ENCODE assay signal across 15 cellular contexts in genomic region chr1:53943490-53944043, GRCh38. TPM values are rescaled to one million over a fixed set of nuclear protein-coding genes. Genes with fewer than 3 reads are reported as not detected.
DNase-seq lines count a peak whose midpoint lies in the region; ATAC-seq and TF ChIP-seq lines count a peak whose summit lies in the region.
"Had no signal": no experiment of that assay in that cellular context is flagged by ENCODE, and none has a peak within 500 bp of the region (broad histone marks: within the 10 kb centered on the region; RNA-seq: fewer than 3 reads in every experiment).

No MANE protein-coding gene starts in this region.

- peaks cover 14% of the 10 kb centered on the region for H3K36me3 ChIP-seq in OCI-LY1 (ENCODE audit: insufficient read depth, low read length)

- H3K9ac ChIP-seq in OCI-LY1 (ENCODE audit: low read length) = peak overlapping the region; percentile 97

- peaks cover 39% of the 10 kb centered on the region for H3K4me1 ChIP-seq in OCI-LY1 (ENCODE audit: insufficient read depth, low read length, severe bottlenecking)

- H3K9me3 Mint-ChIP-seq in activated CD4-positive, alpha-beta T cell treated with anti-CD3 and anti-CD28 coated beads, Interleukin-2, amount 10 ng/mL, durations not matched to agents 7 days and 5 days = no peaks in the 10 kb centered on the region
- no peaks in the 10 kb centered on the region for H3K9me3 Mint-ChIP-seq in activated naive CD8-positive, alpha-beta T cell treated with anti-CD3 and anti-CD28 coated beads, Interleukin-2, amount 50 U/mL, for 24 hours
- H3K9me3 Mint-ChIP-seq in nephron progenitor cell = peaks cover 12% of the 10 kb centered on the region

- peak overlapping the region; percentile 100 for H3K4me2 ChIP-seq in OCI-LY1 (ENCODE audit: low read length)

- H2AFZ ChIP-seq in OCI-LY1 (ENCODE audit: low read length) = no peak overlapping the region

- TF ChIP-seq CTCF in OCI-LY1 (IDR thresholded peaks at IDR 0.05; ENCODE audit: low read length) (no peak), nephron progenitor cell (IDR thresholded peaks at IDR 0.05) (no peak)

- no peaks in the 10 kb centered on the region for H3K9me3 ChIP-seq in OCI-LY1 (ENCODE audit: low read length)

- H3F3A ChIP-seq in OCI-LY1 (ENCODE audit: insufficient read depth, low read length) = no peaks in the 10 kb centered on the region

- H4K20me1 ChIP-seq in OCI-LY1 (ENCODE audit: insufficient read depth, low read length) = no peaks in the 10 kb centered on the region

- DNase-seq in activated CD4-positive, alpha-beta T cell treated with anti-CD3 and anti-CD28 coated beads, Interleukin-2, amount 10 ng/mL, durations not matched to agents 7 days and 5 days = no peak
- no peak for DNase-seq in activated CD4-positive, alpha-beta T cell treated with anti-CD3 and anti-CD28 coated beads for 1 hour
- DNase-seq in activated naive CD8-positive, alpha-beta T cell treated with anti-CD3 and anti-CD28 coated beads, Interleukin-2, amount 50 U/mL, for 24 hours = no peak
- DNase-seq in nephron progenitor cell (no peak), NCI-H2227 (lab: John Stamatoyannopoulos, UW; ENCODE audit: unreplicated experiment) (no peak), CD1c-positive myeloid dendritic cell (ENCODE audit: extremely low spot score) (no peak)
- DNase-seq: ACHN; activated effector memory CD4-positive, alpha-beta T cell treated with anti-CD3 and anti-CD28 coated beads, Interleukin-2, amount 50 U/mL, for 16 hours; central memory CD4-positive, alpha-beta T cell; NK-92 treated with Interleukin-12 subunit alpha and Interleukin-12 subunit beta, amount 100 ng/mL, for 24 hours had no signal

- no peaks in the 10 kb centered on the region for H3K9me2 ChIP-seq in OCI-LY1 (ENCODE audit: low read depth, low read length)

- peak overlapping the region; percentile 64 for H3K27ac ChIP-seq in OCI-LY1 (ENCODE audit: low read depth, low read length, poor library complexity, severe bottlenecking)
- H3K27ac ChIP-seq: HL-60 had no signal

- POLR2A ChIA-PET in activated CD4-positive, alpha-beta T cell treated with anti-CD3 and anti-CD28 coated beads, Interleukin-2, amount 10 ng/mL, durations not matched to agents 7 days and 5 days (lab: Charles Lee) = no interaction called here

- H3K4me3 ChIP-seq in OCI-LY1 (ENCODE audit: low read depth, low read length, poor library complexity, severe bottlenecking) = peak overlapping the region; percentile 96

- peaks cover 57% of the 10 kb centered on the region for H3K4me1 Mint-ChIP-seq in activated CD4-positive, alpha-beta T cell treated with anti-CD3 and anti-CD28 coated beads, Interleukin-2, amount 10 ng/mL, durations not matched to agents 7 days and 5 days
- H3K4me1 Mint-ChIP-seq in activated naive CD8-positive, alpha-beta T cell treated with anti-CD3 and anti-CD28 coated beads, Interleukin-2, amount 50 U/mL, for 24 hours = peaks cover 50% of the 10 kb centered on the region
- peaks cover 49% of the 10 kb centered on the region for H3K4me1 Mint-ChIP-seq in nephron progenitor cell

- H3K36me3 Mint-ChIP-seq in activated CD4-positive, alpha-beta T cell treated with anti-CD3 and anti-CD28 coated beads, Interleukin-2, amount 10 ng/mL, durations not matched to agents 7 days and 5 days (ENCODE audit: low read depth) = peaks cover 35% of the 10 kb centered on the region
- H3K36me3 Mint-ChIP-seq in activated naive CD8-positive, alpha-beta T cell treated with anti-CD3 and anti-CD28 coated beads, Interleukin-2, amount 50 U/mL, for 24 hours (ENCODE audit: low read depth) = peaks cover 14% of the 10 kb centered on the region
- H3K36me3 Mint-ChIP-seq in nephron progenitor cell (ENCODE audit: low read depth) = peaks cover 37% of the 10 kb centered on the region

- peak overlapping the region; percentile 98 for H3K4me3 Mint-ChIP-seq in activated CD4-positive, alpha-beta T cell treated with anti-CD3 and anti-CD28 coated beads, Interleukin-2, amount 10 ng/mL, durations not matched to agents 7 days and 5 days
- H3K4me3 Mint-ChIP-seq in activated naive CD8-positive, alpha-beta T cell treated with anti-CD3 and anti-CD28 coated beads, Interleukin-2, amount 50 U/mL, for 24 hours = peak overlapping the region; percentile 98
- H3K4me3 Mint-ChIP-seq in nephron progenitor cell = peak overlapping the region; percentile 75

- no peak for ATAC-seq in activated naive CD8-positive, alpha-beta T cell treated with anti-CD3 and anti-CD28 coated beads, Interleukin-2, amount 50 U/mL, for 24 hours
- ATAC-seq in GM21737 (IDR thresholded peaks at IDR 0.05; ENCODE audit: unreplicated experiment) = no peak

- no peaks in the 10 kb centered on the region for H3K27me3 Mint-ChIP-seq in activated CD4-positive, alpha-beta T cell treated with anti-CD3 and anti-CD28 coated beads, Interleukin-2, amount 10 ng/mL, durations not matched to agents 7 days and 5 days
- H3K27me3 Mint-ChIP-seq in activated naive CD8-positive, alpha-beta T cell treated with anti-CD3 and anti-CD28 coated beads, Interleukin-2, amount 50 U/mL, for 24 hours = no peaks in the 10 kb centered on the region
- H3K27me3 Mint-ChIP-seq in nephron progenitor cell (ENCODE audit: low read depth, poor library complexity) = no peaks in the 10 kb centered on the region

- peaks cover 27% of the 10 kb centered on the region for H3K79me2 ChIP-seq in OCI-LY1 (ENCODE audit: insufficient read depth, low read length)

- CTCF ChIA-PET in activated CD4-positive, alpha-beta T cell treated with anti-CD3 and anti-CD28 coated beads, Interleukin-2, amount 10 ng/mL, durations not matched to agents 7 days and 5 days (lab: Charles Lee) = interaction anchor here (0.9 to 3.7 kb wide), 2 partner anchors 19 to 156 kb away, joined by 3 to 13 read pairs; no protein-coding TSS in a partner anchor

- peak overlapping the region; percentile 39 for H3K27ac Mint-ChIP-seq in activated CD4-positive, alpha-beta T cell treated with anti-CD3 and anti-CD28 coated beads, Interleukin-2, amount 10 ng/mL, durations not matched to agents 7 days and 5 days
- peak overlapping the region; percentile 52 for H3K27ac Mint-ChIP-seq in activated naive CD8-positive, alpha-beta T cell treated with anti-CD3 and anti-CD28 coated beads, Interleukin-2, amount 50 U/mL, for 24 hours
- H3K27ac Mint-ChIP-seq in nephron progenitor cell = peak overlapping the region; percentile 7

- no peaks in the 10 kb centered on the region for H3K27me3 ChIP-seq in OCI-LY1 (ENCODE audit: insufficient read depth, low read length)

RNA-seq across cellular contexts. Expression of gene IFT25, which starts 1.9 kb away (rescaled TPM):
- 10 to 100 TPM; 71.8 to 74.3 TPM for total RNA-seq in activated CD4-positive, alpha-beta T cell treated with anti-CD3 and anti-CD28 coated beads, Interleukin-2, amount 10 ng/mL, durations not matched to agents 7 days and 5 days

RNA-seq across cellular contexts. Expression of gene LRRC42, which starts 2.6 kb away (rescaled TPM):
- 10 to 100 TPM; 19.5 to 19.9 TPM for total RNA-seq in activated CD4-positive, alpha-beta T cell treated with anti-CD3 and anti-CD28 coated beads, Interleukin-2, amount 10 ng/mL, durations not matched to agents 7 days and 5 days

RNA-seq across cellular contexts. Expression of gene DIO1, which starts 49.6 kb away (rescaled TPM):
- not detected for total RNA-seq in activated CD4-positive, alpha-beta T cell treated with anti-CD3 and anti-CD28 coated beads, Interleukin-2, amount 10 ng/mL, durations not matched to agents 7 days and 5 days
- total RNA-seq: mesenteric fat pad, posterior vena cava had no signal

RNA-seq across cellular contexts. Expression of gene YIPF1, which starts 54.0 kb away (rescaled TPM):
- total RNA-seq in activated CD4-positive, alpha-beta T cell treated with anti-CD3 and anti-CD28 coated beads, Interleukin-2, amount 10 ng/mL, durations not matched to agents 7 days and 5 days = 10 to 100 TPM; 16.3 to 20.6 TPM
